18 cellular contexts compared by ENCODE assay signal in genomic region chr4:182845618-182846017, GRCh38.
"Had no signal": no experiment of that assay in that cellular context is flagged by ENCODE, and none has a peak within 500 bp of the region (broad histone marks: within the 10 kb centered on the region; RNA-seq: fewer than 3 reads in every experiment).

No MANE protein-coding gene starts in this region.

- ATAC-seq: foreskin keratinocyte, gastroesophageal sphincter, heart right ventricle, left cardiac atrium, left lung, left ventricle myocardium superior, lower lobe of right lung, mucosa of descending colon had no signal

- H3K36me3 ChIP-seq: gastroesophageal sphincter, heart right ventricle, left lung, lower lobe of right lung had no signal

- H3K9me3 ChIP-seq: gastroesophageal sphincter, heart right ventricle, left lung, lower lobe of right lung, mucosa of descending colon had no signal

- H3K27ac ChIP-seq: coronary artery, dorsolateral prefrontal cortex, foreskin keratinocyte, gastroesophageal sphincter, heart right ventricle, left lung, lower lobe of right lung had no signal

- H3K4me3 ChIP-seq: coronary artery, dorsolateral prefrontal cortex, gastroesophageal sphincter, heart right ventricle, left lung, lower lobe of right lung, mucosa of descending colon had no signal

- DNase-seq: dermis blood vessel endothelial cell; dorsolateral prefrontal cortex; effector CD4-positive, alpha-beta T cell; effector memory CD4-positive, alpha-beta T cell; foreskin keratinocyte; glutamatergic neuron; head of caudate nucleus; heart right ventricle; hippocampal formation; left cardiac atrium; left lung; left ventricle myocardium superior; lower lobe of right lung; mesenchymal stem cell; mucosa of descending colon; naive B cell had no signal

- H3K4me1 ChIP-seq: foreskin keratinocyte, gastroesophageal sphincter, heart right ventricle, left lung, lower lobe of right lung had no signal

- H3K27me3 ChIP-seq: foreskin keratinocyte, gastroesophageal sphincter, heart right ventricle, left lung had no signal
